1 cellular context compared by ENCODE assay signal in the genomic region with DNA sequence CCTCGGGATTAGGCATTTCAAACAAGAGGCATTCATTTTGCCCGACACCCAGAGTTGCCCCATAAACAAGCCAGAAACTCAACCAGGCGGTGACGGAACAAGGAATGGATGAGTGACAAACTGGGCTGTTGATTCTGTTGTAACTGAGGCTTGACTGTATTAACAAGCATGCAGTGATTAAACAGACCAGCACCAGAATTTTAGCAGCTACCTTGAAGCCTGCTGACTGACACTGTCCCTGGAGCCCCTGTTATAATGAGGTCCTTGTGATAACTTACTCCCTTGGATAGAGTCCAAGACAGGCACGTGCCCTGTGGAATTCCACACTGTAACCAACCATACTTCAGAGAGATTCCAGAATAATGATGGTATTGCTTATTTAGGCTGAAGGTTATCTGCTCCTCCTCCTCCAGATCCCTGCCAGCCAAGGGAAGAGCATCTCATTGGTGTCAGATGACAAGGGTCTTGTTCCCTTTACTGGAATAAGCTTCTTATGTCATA.
A peak's percentile ranks its signal among the peaks of the same experiment; 100 is the strongest.
TF ChIP-seq lines count a peak whose summit lies in the region.

No MANE protein-coding gene starts in this region.

TF ChIP-seq in SK-N-SH, 30 proteins besides CTCF, POLR2A, EP300 and RAD21 (continued from another document):
- TF ChIP-seq, protein P1, sequence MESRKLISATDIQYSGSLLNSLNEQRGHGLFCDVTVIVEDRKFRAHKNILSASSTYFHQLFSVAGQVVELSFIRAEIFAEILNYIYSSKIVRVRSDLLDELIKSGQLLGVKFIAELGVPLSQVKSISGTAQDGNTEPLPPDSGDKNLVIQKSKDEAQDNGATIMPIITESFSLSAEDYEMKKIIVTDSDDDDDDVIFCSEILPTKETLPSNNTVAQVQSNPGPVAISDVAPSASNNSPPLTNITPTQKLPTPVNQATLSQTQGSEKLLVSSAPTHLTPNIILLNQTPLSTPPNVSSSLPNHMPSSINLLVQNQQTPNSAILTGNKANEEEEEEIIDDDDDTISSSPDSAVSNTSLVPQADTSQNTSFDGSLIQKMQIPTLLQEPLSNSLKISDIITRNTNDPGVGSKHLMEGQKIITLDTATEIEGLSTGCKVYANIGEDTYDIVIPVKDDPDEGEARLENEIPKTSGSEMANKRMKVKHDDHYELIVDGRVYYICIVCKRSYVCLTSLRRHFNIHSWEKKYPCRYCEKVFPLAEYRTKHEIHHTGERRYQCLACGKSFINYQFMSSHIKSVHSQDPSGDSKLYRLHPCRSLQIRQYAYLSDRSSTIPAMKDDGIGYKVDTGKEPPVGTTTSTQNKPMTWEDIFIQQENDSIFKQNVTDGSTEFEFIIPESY (IDR thresholded peaks at IDR 0.05; ENCODE audit: borderline replicate concordance, low read depth), result no peak
- TF ChIP-seq FOXM1 (IDR thresholded peaks at IDR 0.05; ENCODE audit: low read depth) (no peak), SMC3 (IDR thresholded peaks at IDR 0.05; ENCODE audit: low read depth, low read length) (no peak), POLR2AphosphoS5 (IDR thresholded peaks at IDR 0.05; ENCODE audit: low read depth, low read length) (peak; percentile 56; the same call in 1 of the 2 replicates), NRF1 (IDR thresholded peaks at IDR 0.05; ENCODE audit: low read depth, low read length) (no peak), MXI1 (IDR thresholded peaks at IDR 0.05; ENCODE audit: low read depth, low read length) (no peak), FOXJ3 (CRISPR knock-in tag; IDR thresholded peaks at IDR 0.05) (no peak), SIN3A (IDR thresholded peaks at IDR 0.05; ENCODE audit: borderline replicate concordance, low read depth, low read length) (no peak), MEF2A (IDR thresholded peaks at IDR 0.05; ENCODE audit: borderline replicate concordance, low read depth) (peak; percentile 81; the same call in 1 of the 2 replicates), EZH2phosphoT487 (IDR thresholded peaks at IDR 0.05; ENCODE audit: borderline replicate concordance, low read depth) (no peak), ELF1 (IDR thresholded peaks at IDR 0.05) (no peak), TEAD4 (IDR thresholded peaks at IDR 0.05; ENCODE audit: borderline replicate concordance, insufficient read depth) (peak; percentile 73; the same call in 1 of the 2 replicates), GABPA (IDR thresholded peaks at IDR 0.05; ENCODE audit: low read depth) (no peak), JUND (IDR thresholded peaks at IDR 0.05) (peak; percentile 41; the same call in 1 of the 2 replicates), GATA2 (CRISPR knock-in tag; IDR thresholded peaks at IDR 0.05) (no peak), RCOR1 (IDR thresholded peaks at IDR 0.05; ENCODE audit: low read length) (no peak), RFX5 (IDR thresholded peaks at IDR 0.05; ENCODE audit: low read length) (no peak), RXRA (IDR thresholded peaks at IDR 0.05; ENCODE audit: borderline replicate concordance, low read depth) (no peak; the same call in 1 of the 2 replicates), YY1 (IDR thresholded peaks at IDR 0.05; ENCODE audit: low read depth) (no peak), TCF12 (IDR thresholded peaks at IDR 0.05) (peak; percentile 83), CHD2 (IDR thresholded peaks at IDR 0.05; ENCODE audit: low read length, partially characterized antibody) (no peak)
- TF ChIP-seq, protein P2, sequence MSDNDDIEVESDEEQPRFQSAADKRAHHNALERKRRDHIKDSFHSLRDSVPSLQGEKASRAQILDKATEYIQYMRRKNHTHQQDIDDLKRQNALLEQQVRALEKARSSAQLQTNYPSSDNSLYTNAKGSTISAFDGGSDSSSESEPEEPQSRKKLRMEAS (IDR thresholded peaks at IDR 0.05; ENCODE audit: low read depth), result peak; percentile 80; the same call in 1 of the 2 replicates
- TF ChIP-seq, protein P3, sequence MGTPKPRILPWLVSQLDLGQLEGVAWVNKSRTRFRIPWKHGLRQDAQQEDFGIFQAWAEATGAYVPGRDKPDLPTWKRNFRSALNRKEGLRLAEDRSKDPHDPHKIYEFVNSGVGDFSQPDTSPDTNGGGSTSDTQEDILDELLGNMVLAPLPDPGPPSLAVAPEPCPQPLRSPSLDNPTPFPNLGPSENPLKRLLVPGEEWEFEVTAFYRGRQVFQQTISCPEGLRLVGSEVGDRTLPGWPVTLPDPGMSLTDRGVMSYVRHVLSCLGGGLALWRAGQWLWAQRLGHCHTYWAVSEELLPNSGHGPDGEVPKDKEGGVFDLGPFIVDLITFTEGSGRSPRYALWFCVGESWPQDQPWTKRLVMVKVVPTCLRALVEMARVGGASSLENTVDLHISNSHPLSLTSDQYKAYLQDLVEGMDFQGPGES (IDR thresholded peaks at IDR 0.05; ENCODE audit: low read depth, low read length), result no peak
- TF ChIP-seq, protein P4, sequence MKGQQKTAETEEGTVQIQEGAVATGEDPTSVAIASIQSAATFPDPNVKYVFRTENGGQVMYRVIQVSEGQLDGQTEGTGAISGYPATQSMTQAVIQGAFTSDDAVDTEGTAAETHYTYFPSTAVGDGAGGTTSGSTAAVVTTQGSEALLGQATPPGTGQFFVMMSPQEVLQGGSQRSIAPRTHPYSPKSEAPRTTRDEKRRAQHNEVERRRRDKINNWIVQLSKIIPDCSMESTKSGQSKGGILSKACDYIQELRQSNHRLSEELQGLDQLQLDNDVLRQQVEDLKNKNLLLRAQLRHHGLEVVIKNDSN (IDR thresholded peaks at IDR 0.05; ENCODE audit: borderline replicate concordance, low read depth), result peak; percentile 81; the same call in 1 of the 2 replicates
- TF ChIP-seq, protein P5, sequence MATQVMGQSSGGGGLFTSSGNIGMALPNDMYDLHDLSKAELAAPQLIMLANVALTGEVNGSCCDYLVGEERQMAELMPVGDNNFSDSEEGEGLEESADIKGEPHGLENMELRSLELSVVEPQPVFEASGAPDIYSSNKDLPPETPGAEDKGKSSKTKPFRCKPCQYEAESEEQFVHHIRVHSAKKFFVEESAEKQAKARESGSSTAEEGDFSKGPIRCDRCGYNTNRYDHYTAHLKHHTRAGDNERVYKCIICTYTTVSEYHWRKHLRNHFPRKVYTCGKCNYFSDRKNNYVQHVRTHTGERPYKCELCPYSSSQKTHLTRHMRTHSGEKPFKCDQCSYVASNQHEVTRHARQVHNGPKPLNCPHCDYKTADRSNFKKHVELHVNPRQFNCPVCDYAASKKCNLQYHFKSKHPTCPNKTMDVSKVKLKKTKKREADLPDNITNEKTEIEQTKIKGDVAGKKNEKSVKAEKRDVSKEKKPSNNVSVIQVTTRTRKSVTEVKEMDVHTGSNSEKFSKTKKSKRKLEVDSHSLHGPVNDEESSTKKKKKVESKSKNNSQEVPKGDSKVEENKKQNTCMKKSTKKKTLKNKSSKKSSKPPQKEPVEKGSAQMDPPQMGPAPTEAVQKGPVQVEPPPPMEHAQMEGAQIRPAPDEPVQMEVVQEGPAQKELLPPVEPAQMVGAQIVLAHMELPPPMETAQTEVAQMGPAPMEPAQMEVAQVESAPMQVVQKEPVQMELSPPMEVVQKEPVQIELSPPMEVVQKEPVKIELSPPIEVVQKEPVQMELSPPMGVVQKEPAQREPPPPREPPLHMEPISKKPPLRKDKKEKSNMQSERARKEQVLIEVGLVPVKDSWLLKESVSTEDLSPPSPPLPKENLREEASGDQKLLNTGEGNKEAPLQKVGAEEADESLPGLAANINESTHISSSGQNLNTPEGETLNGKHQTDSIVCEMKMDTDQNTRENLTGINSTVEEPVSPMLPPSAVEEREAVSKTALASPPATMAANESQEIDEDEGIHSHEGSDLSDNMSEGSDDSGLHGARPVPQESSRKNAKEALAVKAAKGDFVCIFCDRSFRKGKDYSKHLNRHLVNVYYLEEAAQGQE (IDR thresholded peaks at IDR 0.05; ENCODE audit: low read depth, low read length), result no peak
